Comparison of ENCODE assay signal across 8 cellular contexts in the genomic region with DNA sequence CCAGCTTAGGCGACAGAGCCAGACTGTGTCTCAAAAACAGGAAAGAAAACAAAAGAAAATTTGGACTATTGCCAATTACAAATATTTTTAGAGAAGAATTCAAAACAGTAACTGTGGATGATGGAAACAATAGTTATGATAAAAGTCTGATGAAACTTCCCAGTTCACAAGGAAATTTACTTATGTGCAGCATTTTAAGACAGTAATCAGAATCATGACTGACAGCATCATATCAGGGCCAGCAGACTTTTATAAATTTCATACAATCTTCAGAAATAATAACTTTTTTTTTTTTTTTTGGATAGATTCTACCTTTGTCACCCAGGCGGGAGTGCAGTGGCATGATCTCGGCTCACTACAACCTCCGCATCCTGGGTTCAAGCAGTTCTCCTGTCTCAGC. TPM values are rescaled to one million over a fixed set of nuclear protein-coding genes. Genes with fewer than 3 reads are reported as not detected.
DNase-seq lines count a peak whose midpoint lies in the region; ATAC-seq and TF ChIP-seq lines count a peak whose summit lies in the region.
"Not testable (repeated sequence)": the region's sequence is repeated elsewhere in the genome, so short reads cannot be mapped to it uniquely, and the experiment has no call there.

A gene (plus strand): TSS at position 301 of the 400 bp plus-strand sequence. CDS start 2,911 bp downstream, outside the sequence.

- not testable (repeated sequence) for H3K4me1 ChIP-seq in SK-N-SH (ENCODE audit: control insufficient read depth in 1 of 2, insufficient read depth in 2 of 2, low read depth in 1 of 2, low read length in 1 of 2); left ventricle myocardium inferior; mucosa of descending colon (ENCODE audit: low read depth); urinary bladder (ENCODE audit: insufficient read depth)

- not testable (repeated sequence) for H3K4me1 Mint-ChIP-seq in Calu3 (ENCODE audit: low read depth, unreplicated experiment); activated naive CD8-positive, alpha-beta T cell treated with anti-CD3 and anti-CD28 coated beads for 36 hours; endothelial cell (ENCODE audit: unreplicated experiment)

- H3K4me3 Mint-ChIP-seq in Calu3 (ENCODE audit: low read depth, unreplicated experiment); activated naive CD8-positive, alpha-beta T cell treated with anti-CD3 and anti-CD28 coated beads for 36 hours; endothelial cell (ENCODE audit: unreplicated experiment): not testable (repeated sequence)

- H3K27ac Mint-ChIP-seq in Calu3 (ENCODE audit: unreplicated experiment); activated naive CD8-positive, alpha-beta T cell treated with anti-CD3 and anti-CD28 coated beads for 36 hours; endothelial cell (ENCODE audit: unreplicated experiment): not testable (repeated sequence)

- not testable (repeated sequence) for H3K36me3 ChIP-seq in SK-N-SH (replicated peaks in 1 of 2; ENCODE audit: control insufficient read depth in 1 of 2, insufficient read depth in 2 of 2, low read length in 1 of 2); left ventricle myocardium inferior; mucosa of descending colon (ENCODE audit: low read depth); urinary bladder (ENCODE audit: insufficient read depth)

- intact Hi-C loops in Calu3 (cut with micrococcal nuclease; ENCODE audit: unreplicated experiment); left ventricle myocardium inferior (cut with micrococcal nuclease); mucosa of descending colon (cut with DNase I, micrococcal nuclease): not testable (repeated sequence)

- POLR2A ChIA-PET in SK-N-SH (lab: Yijun Ruan, JAX) = not testable (repeated sequence)

- not testable (repeated sequence) for H4K20me1 ChIP-seq in SK-N-SH (ENCODE audit: insufficient read depth)

- not testable (repeated sequence) for TF ChIP-seq EP300 in SK-N-SH (IDR thresholded peaks at IDR 0.05; ENCODE audit: borderline replicate concordance in 1 of 2, low read depth in 1 of 2, low read length in 1 of 2)

- H3K9me3 Mint-ChIP-seq in Calu3 (ENCODE audit: low read depth, unreplicated experiment); activated naive CD8-positive, alpha-beta T cell treated with anti-CD3 and anti-CD28 coated beads for 36 hours; endothelial cell (ENCODE audit: unreplicated experiment): not testable (repeated sequence)

- H3K36me3 Mint-ChIP-seq in Calu3 (ENCODE audit: insufficient read depth, unreplicated experiment); activated naive CD8-positive, alpha-beta T cell treated with anti-CD3 and anti-CD28 coated beads for 36 hours; endothelial cell (ENCODE audit: low read depth, unreplicated experiment): not testable (repeated sequence)

- not testable (repeated sequence) for TF ChIP-seq CTCF in Calu3 (IDR thresholded peaks at IDR 0.05; ENCODE audit: unreplicated experiment); SK-N-SH (IDR thresholded peaks at IDR 0.05); endothelial cell (IDR thresholded peaks at IDR 0.05; ENCODE audit: unreplicated experiment); left ventricle myocardium inferior (IDR thresholded peaks at IDR 0.05; ENCODE audit: borderline replicate concordance); mucosa of descending colon (IDR thresholded peaks at IDR 0.05)

- H3K9ac ChIP-seq in SK-N-SH = not testable (repeated sequence)

- H3K27ac ChIP-seq in SK-N-SH (ENCODE audit: low read depth in 2 of 2, low read length in 1 of 2); left ventricle myocardium inferior (replicated peaks); urinary bladder (ENCODE audit: low read depth): not testable (repeated sequence)

- H2AFZ ChIP-seq in SK-N-SH (ENCODE audit: low read depth) = not testable (repeated sequence)

- not testable (repeated sequence) for DNase-seq in Calu3; SK-N-SH; activated naive CD8-positive, alpha-beta T cell treated with anti-CD3 and anti-CD28 coated beads for 36 hours; endothelial cell (ENCODE audit: low spot score); left ventricle myocardium inferior; mucosa of descending colon; renal cortical epithelial cell (ENCODE audit: low read depth)

- H3K4me2 ChIP-seq in SK-N-SH = not testable (repeated sequence)

- not testable (repeated sequence) for H3K9me3 ChIP-seq in SK-N-SH; left ventricle myocardium inferior (replicated peaks); mucosa of descending colon

- H3K4me3 ChIP-seq in SK-N-SH (ENCODE audit: low read depth in 2 of 2, low read length in 1 of 2); left ventricle myocardium inferior; mucosa of descending colon; urinary bladder (ENCODE audit: low read depth, low read length): not testable (repeated sequence)

- not testable (repeated sequence) for H3K79me2 ChIP-seq in SK-N-SH (ENCODE audit: insufficient read depth)

- BruUV-seq in Calu3 (replicated peaks; lab: Mats Ljungman, UMichigan) = not testable (repeated sequence)

- not testable (repeated sequence) for TF ChIP-seq RAD21 in SK-N-SH (IDR thresholded peaks at IDR 0.05; ENCODE audit: low read length)

- CTCF ChIA-PET in Calu3 (lab: Charles Lee); SK-N-SH (lab: Yijun Ruan, JAX): not testable (repeated sequence)

- H3K9me2 ChIP-seq in SK-N-SH = not testable (repeated sequence)

- not testable (repeated sequence) for H3K27me3 Mint-ChIP-seq in Calu3 (ENCODE audit: unreplicated experiment); activated naive CD8-positive, alpha-beta T cell treated with anti-CD3 and anti-CD28 coated beads for 36 hours; endothelial cell (ENCODE audit: unreplicated experiment)

- ATAC-seq in mucosa of descending colon = not testable (repeated sequence)

- not testable (repeated sequence) for H3F3A ChIP-seq in SK-N-SH (replicated peaks; ENCODE audit: insufficient read depth)

- not testable (repeated sequence) for H3K27me3 ChIP-seq in SK-N-SH (ENCODE audit: insufficient read depth); left ventricle myocardium inferior (ENCODE audit: low read depth)

- WGBS in SK-N-SH (ENCODE audit: low lambda C conversion rate) = no CpG with 5 or more reads among the region's 4 CpGs
- WGBS in urinary bladder = no CpG with 5 or more reads among the region's 4 CpGs

RNA-seq across cellular contexts. Expression of the gene that starts here (rescaled TPM):
- 262 and 293 TPM in 2 replicates for total RNA-seq in Calu3 (2022)
- 30.5 and 36.8 TPM in 2 replicates for polyA plus RNA-seq in SK-N-SH (2012; rRNA removed)
- 17.0 and 18.1 TPM in 2 replicates for polyA plus RNA-seq in SK-N-SH (2012; cell fraction: cytosol; rRNA removed)
- polyA plus RNA-seq in SK-N-SH (2012; cell fraction: nucleus; rRNA removed) = 287 and 340 TPM in 2 replicates
- total RNA-seq in activated naive CD8-positive, alpha-beta T cell treated with anti-CD3 and anti-CD28 coated beads for 36 hours = 100 to 1,000 TPM in 1 of 2 experiments, 10 to 100 TPM in 1; 98.1 to 112 TPM
- 160 TPM for total RNA-seq in endothelial cell (ENCODE audit: unreplicated experiment)
- 49.5 TPM for total RNA-seq in left ventricle myocardium inferior
- total RNA-seq in mucosa of descending colon = 100 to 1,000 TPM; 255 to 405 (median 328) TPM
- 20.7 and 154 TPM in 2 replicates for total RNA-seq in renal cortical epithelial cell
- total RNA-seq in urinary bladder = 371 TPM
- polyA plus RNA-seq in urinary bladder = 46.0 TPM
